In the genomic region with DNA sequence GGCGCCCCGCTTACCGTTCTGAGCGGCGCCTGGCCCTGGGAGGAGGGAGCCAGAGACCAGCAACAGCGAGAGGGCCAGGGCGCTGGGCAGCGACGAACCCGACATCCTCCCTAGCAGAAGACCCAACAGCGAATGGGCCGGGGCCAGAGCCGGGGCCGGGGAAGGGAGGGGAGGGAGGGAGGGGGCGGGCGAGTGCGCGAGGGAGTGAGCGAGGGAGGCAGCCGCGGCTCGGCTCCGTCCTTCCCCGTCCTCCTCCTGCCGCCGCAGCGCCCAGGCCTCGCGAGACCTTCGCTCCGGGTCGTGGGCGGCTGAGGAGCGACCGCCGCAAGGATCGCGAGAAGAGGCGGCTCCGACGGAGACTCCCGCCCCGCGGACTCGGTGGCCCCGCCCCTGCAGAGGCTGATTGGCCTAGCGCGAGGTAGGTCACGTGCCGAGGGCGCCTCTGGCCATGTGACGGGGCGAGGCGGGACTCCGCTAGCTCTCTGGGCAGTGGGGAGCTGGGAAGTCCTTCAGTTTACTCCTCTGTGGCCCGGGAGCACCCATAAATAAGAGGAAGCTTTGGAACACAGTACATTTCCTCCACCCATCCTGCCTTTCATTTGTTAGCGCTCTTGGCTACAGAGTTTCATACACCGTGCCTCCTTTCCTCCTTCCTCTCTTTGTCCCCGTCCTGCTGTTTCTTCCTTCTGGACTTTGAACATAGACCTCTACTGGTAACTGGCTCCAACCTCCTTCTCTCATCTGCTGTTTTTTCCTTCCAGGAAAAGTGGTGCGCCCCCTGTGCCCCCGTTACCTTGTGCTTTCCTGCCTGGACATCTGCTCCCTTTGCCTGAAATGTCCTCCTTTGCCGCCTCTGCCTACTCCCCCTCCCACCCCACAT, we compare ENCODE assay signal across 7 cellular contexts. TPM values are rescaled to one million over a fixed set of nuclear protein-coding genes. Genes with fewer than 3 reads are reported as not detected.
A peak's percentile ranks its signal among the peaks of the same experiment; 100 is the strongest.
DNase-seq lines count a peak whose midpoint lies in the region; ATAC-seq, FAIRE-seq and TF ChIP-seq lines count a peak whose summit lies in the region.

A gene (minus strand): TSS at position 279 of the 880 bp plus-strand sequence. CDS start 174 bp downstream, at position 105.

- no peak for FAIRE-seq in astrocyte (lab: Jason Lieb, UNC)

- peak within 1 kb of the TSS; percentile 69 for H3K27ac Mint-ChIP-seq in T-helper 2 cell treated with Interferon-gamma antibody and Interleukin-4, amounts not matched to agents 5 μg/mL and 100 μg/mL, for 36 hours
- H3K27ac Mint-ChIP-seq in astrocyte (ENCODE audit: unreplicated experiment): peak within 1 kb of the TSS; percentile 100

- peak; percentile 84 for ATAC-seq in GM18502 (IDR thresholded peaks at IDR 0.05; ENCODE audit: poor library complexity, unreplicated experiment)
- peak; percentile 93 for ATAC-seq in HG02970 (IDR thresholded peaks at IDR 0.05; ENCODE audit: low FRiP score, unreplicated experiment)

- H3K27ac ChIP-seq in astrocyte (ENCODE audit: low read depth, low read length): peak within 1 kb of the TSS; percentile 98

- peak within 1 kb of the TSS; percentile 98 for H3K4me2 ChIP-seq in astrocyte (ENCODE audit: low read length)

- no peaks in the 10 kb centered on the region for H3K9me3 ChIP-seq in astrocyte (ENCODE audit: insufficient read depth, low read depth, low read length)

- peaks cover 38% of the 10 kb centered on the region for H3K4me1 Mint-ChIP-seq in T-helper 2 cell treated with Interferon-gamma antibody and Interleukin-4, amounts not matched to agents 5 μg/mL and 100 μg/mL, for 36 hours (ENCODE audit: low read depth)
- H3K4me1 Mint-ChIP-seq in astrocyte (ENCODE audit: low read depth, unreplicated experiment): peaks cover 45% of the 10 kb centered on the region

- peak within 1 kb of the TSS; percentile 85 for H3K4me3 ChIP-seq in astrocyte (ENCODE audit: insufficient read depth, low read depth, low read length)

- TF ChIP-seq CTCF in astrocyte (IDR thresholded peaks at IDR 0.05; ENCODE audit: insufficient read depth, low read depth, low read length): no peak

- peak within 1 kb of the TSS; percentile 95 for H3K9ac ChIP-seq in astrocyte (ENCODE audit: low read length)

- no peaks in the 10 kb centered on the region for H3K27me3 ChIP-seq in astrocyte (ENCODE audit: insufficient read depth, low read length)

- DNase-seq in NCI-H1930 (lab: John Stamatoyannopoulos, UW) (peak; percentile 84 to 90), astrocyte (ENCODE audit: low read depth) (peak; percentile 88), hepatic stellate cell (ENCODE audit: low spot score) (peak; percentile 90), renal cortical epithelial cell (ENCODE audit: low read depth) (peak; percentile 89)
- DNase-seq in T-helper 2 cell treated with Interferon-gamma antibody and Interleukin-4, amounts not matched to agents 5 μg/mL and 100 μg/mL, for 36 hours (ENCODE audit: low spot score): peak; percentile 99

- H2AFZ ChIP-seq in astrocyte (ENCODE audit: low read depth, low read length): peak within 1 kb of the TSS; percentile 62

- H3K36me3 ChIP-seq in astrocyte (ENCODE audit: insufficient read depth, low read length): no peaks in the 10 kb centered on the region

- H3K4me3 Mint-ChIP-seq in T-helper 2 cell treated with Interferon-gamma antibody and Interleukin-4, amounts not matched to agents 5 μg/mL and 100 μg/mL, for 36 hours: peak within 1 kb of the TSS; percentile 85
- H3K4me3 Mint-ChIP-seq in astrocyte (ENCODE audit: unreplicated experiment): peak within 1 kb of the TSS; percentile 95

- H3K36me3 Mint-ChIP-seq in T-helper 2 cell treated with Interferon-gamma antibody and Interleukin-4, amounts not matched to agents 5 μg/mL and 100 μg/mL, for 36 hours (ENCODE audit: low read depth): no peaks in the 10 kb centered on the region
- no peaks in the 10 kb centered on the region for H3K36me3 Mint-ChIP-seq in astrocyte (ENCODE audit: low read depth, unreplicated experiment)

- peaks cover 37% of the 10 kb centered on the region for H3K4me1 ChIP-seq in astrocyte (ENCODE audit: insufficient read depth, low read length)

- no peaks in the 10 kb centered on the region for H3K9me3 Mint-ChIP-seq in T-helper 2 cell treated with Interferon-gamma antibody and Interleukin-4, amounts not matched to agents 5 μg/mL and 100 μg/mL, for 36 hours
- H3K9me3 Mint-ChIP-seq in astrocyte (ENCODE audit: unreplicated experiment): peaks cover 4% of the 10 kb centered on the region

- peaks cover 14% of the 10 kb centered on the region for H3K27me3 Mint-ChIP-seq in T-helper 2 cell treated with Interferon-gamma antibody and Interleukin-4, amounts not matched to agents 5 μg/mL and 100 μg/mL, for 36 hours (ENCODE audit: low read depth)
- peaks cover under 1% of the 10 kb centered on the region for H3K27me3 Mint-ChIP-seq in astrocyte (ENCODE audit: low read depth, unreplicated experiment)

- H4K20me1 ChIP-seq in astrocyte (ENCODE audit: insufficient read depth, low read length): peaks cover 42% of the 10 kb centered on the region

- H3K79me2 ChIP-seq in astrocyte (ENCODE audit: insufficient read depth, low read length): peaks cover 45% of the 10 kb centered on the region

RNA-seq across cellular contexts. Expression of the gene that starts here (rescaled TPM):
- total RNA-seq in astrocyte: 281 and 305 TPM in 2 replicates
- 158 and 262 TPM in 2 replicates for total RNA-seq in renal cortical epithelial cell

Comparison
In these comparisons a context has a peak if more than half of its experiments do, and no peak if none do; other contexts are left out.
1. Peak in every context shown above with its lines: DNase-seq, ATAC-seq, H3K4me3 ChIP-seq and H3K27ac ChIP-seq.